25 cellular contexts compared by ENCODE assay signal in the genomic region with DNA sequence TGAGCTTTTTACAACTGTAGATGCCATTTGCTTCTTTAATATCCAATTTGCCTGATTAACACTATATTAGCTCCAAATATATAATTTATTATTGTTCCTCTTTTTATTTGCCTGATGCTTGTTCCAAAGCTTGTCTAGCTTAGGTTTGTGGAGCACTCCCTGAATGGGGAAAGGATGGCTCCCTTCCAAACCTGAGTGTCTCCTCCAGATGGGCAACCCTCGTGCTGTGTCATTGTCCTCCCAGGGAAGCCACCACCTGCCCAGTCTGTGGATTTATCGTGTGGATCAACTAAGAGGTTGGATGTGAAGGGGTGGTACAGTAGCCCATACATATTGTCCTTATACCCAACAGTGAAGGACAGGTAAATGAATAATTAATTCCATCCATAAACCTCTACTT.
A peak's percentile ranks its signal among the peaks of the same experiment; 100 is the strongest.
DNase-seq lines count a peak whose midpoint lies in the region; TF ChIP-seq lines count a peak whose summit lies in the region.
"Had no signal": no experiment of that assay in that cellular context is flagged by ENCODE, and none has a peak within 500 bp of the region (broad histone marks: within the 10 kb centered on the region; RNA-seq: fewer than 3 reads in every experiment).

No MANE protein-coding gene starts in this region.

- no peak overlapping the region for H3K4me3 ChIP-seq in coronary artery
- H3K4me3 ChIP-seq: GM23338, HAP-1, K562 had no signal

- no peak for TF ChIP-seq CTCF in coronary artery (IDR thresholded peaks at IDR 0.05)

- H3K27ac ChIP-seq in coronary artery, result no peak overlapping the region
- H3K27ac ChIP-seq: 22Rv1 had no signal

- intact Hi-C loops in head of caudate nucleus (cut with DNase I), result no loop called here

- peak; percentile 70 for DNase-seq in DMS 273 (lab: John Stamatoyannopoulos, UW; ENCODE audit: unreplicated experiment)
- DNase-seq in DMS 273 treated with DMSO at 0.1 percent for 48 hours (lab: John Stamatoyannopoulos, UW), result no peak
- peak; percentile 25 for DNase-seq in NCI-H1694 treated with DMSO at 0.1 percent for 48 hours (lab: John Stamatoyannopoulos, UW)
- peak; percentile 4 for DNase-seq in NCI-H446 treated with DMSO at 0.1 percent for 48 hours (lab: John Stamatoyannopoulos, UW)
- peak; percentile 45 for DNase-seq in coronary artery (ENCODE audit: low spot score)
- no peak for DNase-seq in kidney glomerular epithelial cell (lab: John Stamatoyannopoulos, UW)
- no peak for DNase-seq in head of caudate nucleus
- DNase-seq in H4 (ENCODE audit: low spot score), result no peak
- DNase-seq: ACHN; BE2C; Calu3; CD8-positive, alpha-beta memory T cell; GF-D8; HFFc6; MV-4-11; NCI-H510A treated with DMSO at 0.1 percent for 48 hours; NCI-H748 treated with DMSO at 0.1 percent for 48 hours; NK-92 treated with Interleukin-12 subunit alpha and Interleukin-12 subunit beta, amount 100 ng/mL, for 24 hours; PC-3; SK-N-SH; SW 1271 had no signal

Comparison
In these comparisons a context has a peak if more than half of its experiments do, and no peak if none do; other contexts are left out.
1. DNase-seq: peak in DMS 273 (single experiment), NCI-H1694 treated with DMSO at 0.1 percent for 48 hours (single experiment), NCI-H446 treated with DMSO at 0.1 percent for 48 hours (single experiment) and coronary artery (single experiment); none in DMS 273 treated with DMSO at 0.1 percent for 48 hours (single experiment), kidney glomerular epithelial cell (single experiment), head of caudate nucleus (0 of 42) and H4 (single experiment).